In genomic region chr1:226607821-226608220, GRCh38 we compare ENCODE assay signal across 23 cellular contexts. TPM values are rescaled to one million over a fixed set of nuclear protein-coding genes. Genes with fewer than 3 reads are reported as not detected.
"Had no signal": no experiment of that assay in that cellular context is flagged by ENCODE, and none has a peak within 500 bp of the region (broad histone marks: within the 10 kb centered on the region; RNA-seq: fewer than 3 reads in every experiment).

No MANE protein-coding gene starts in this region.

- H3K4me1 ChIP-seq: colonic mucosa, pancreas had no signal

- H3K27me3 Mint-ChIP-seq: stimulated activated naive CD8-positive, alpha-beta T cell treated with anti-CD3 and anti-CD28 coated beads, Interleukin-15, amount 100 ng/mL, for 72 hours had no signal

- H3K27ac ChIP-seq: colonic mucosa, esophagus squamous epithelium, gastroesophageal sphincter, pancreas, right lobe of liver, thoracic aorta, transverse colon had no signal

- H3K9me3 Mint-ChIP-seq: neural crest cell; stimulated activated naive B cell treated with anti-CD40 and anti-IgM and Interleukin-4, amounts not matched to agents 10 μg/mL and 1 μg/mL and 100 μg/mL, for 72 hours; stimulated activated naive CD8-positive, alpha-beta T cell treated with anti-CD3 and anti-CD28 coated beads, Interleukin-15, amount 100 ng/mL, for 72 hours had no signal

- ATAC-seq: gastroesophageal sphincter, left colon, left ventricle myocardium superior had no signal

- H3K9me3 ChIP-seq: colonic mucosa, esophagus squamous epithelium, gastroesophageal sphincter, pancreas, right lobe of liver, thoracic aorta, transverse colon had no signal

- H3K36me3 ChIP-seq: colonic mucosa, esophagus squamous epithelium, gastroesophageal sphincter, pancreas, right lobe of liver, thoracic aorta, transverse colon had no signal

- H3K27ac Mint-ChIP-seq: progenitor cell of endocrine pancreas; stimulated activated naive B cell treated with anti-CD40 and anti-IgM and Interleukin-4, amounts not matched to agents 10 μg/mL and 1 μg/mL and 100 μg/mL, for 72 hours had no signal

- H3K4me3 ChIP-seq: colonic mucosa, esophagus squamous epithelium, gastroesophageal sphincter, lung, pancreas, right lobe of liver, thoracic aorta, transverse colon had no signal

- H3K27me3 ChIP-seq: colonic mucosa, gastroesophageal sphincter, pancreas, right lobe of liver, transverse colon had no signal

- DNase-seq: cerebellar nuclear complex; colonic mucosa; dermis blood vessel endothelial cell; esophagus squamous epithelium; foreskin fibroblast; left ventricle myocardium superior; mesenchymal stem cell; naive thymus-derived CD4-positive, alpha-beta T cell; nucleus accumbens; pancreas; right lobe of liver; stimulated activated CD4-positive, alpha-beta T cell treated with anti-CD3 and anti-CD28 coated beads, Interleukin-2, amount 100 ng/mL, for 24 hours; stimulated activated CD4-positive, alpha-beta T cell treated with anti-CD3 and anti-CD28 coated beads, Interleukin-4, amount 100 ng/mL, for 4 hours; stimulated activated naive B cell treated with anti-CD40 and anti-IgM and Interleukin-4, amounts not matched to agents 10 μg/mL and 1 μg/mL and 100 μg/mL, for 72 hours; stimulated activated naive CD8-positive, alpha-beta T cell treated with anti-CD3 and anti-CD28 coated beads, Interleukin-15, amount 100 ng/mL, for 72 hours; transverse colon had no signal

- H3K36me3 Mint-ChIP-seq: stimulated activated naive B cell treated with anti-CD40 and anti-IgM and Interleukin-4, amounts not matched to agents 10 μg/mL and 1 μg/mL and 100 μg/mL, for 72 hours had no signal

- H3K4me3 Mint-ChIP-seq: naive thymus-derived CD4-positive, alpha-beta T cell; neural crest cell; stimulated activated naive B cell treated with anti-CD40 and anti-IgM and Interleukin-4, amounts not matched to agents 10 μg/mL and 1 μg/mL and 100 μg/mL, for 72 hours; stimulated activated naive CD8-positive, alpha-beta T cell treated with anti-CD3 and anti-CD28 coated beads, Interleukin-15, amount 100 ng/mL, for 72 hours had no signal

RNA-seq across cellular contexts. Expression of gene STUM, which starts 59.3 kb away (rescaled TPM):
- total RNA-seq: mononuclear cell; naive thymus-derived CD4-positive, alpha-beta T cell had no signal
- polyA plus RNA-seq: naive thymus-derived CD4-positive, alpha-beta T cell had no signal
